ENCODE assay signal across 8 cellular contexts in the genomic region with DNA sequence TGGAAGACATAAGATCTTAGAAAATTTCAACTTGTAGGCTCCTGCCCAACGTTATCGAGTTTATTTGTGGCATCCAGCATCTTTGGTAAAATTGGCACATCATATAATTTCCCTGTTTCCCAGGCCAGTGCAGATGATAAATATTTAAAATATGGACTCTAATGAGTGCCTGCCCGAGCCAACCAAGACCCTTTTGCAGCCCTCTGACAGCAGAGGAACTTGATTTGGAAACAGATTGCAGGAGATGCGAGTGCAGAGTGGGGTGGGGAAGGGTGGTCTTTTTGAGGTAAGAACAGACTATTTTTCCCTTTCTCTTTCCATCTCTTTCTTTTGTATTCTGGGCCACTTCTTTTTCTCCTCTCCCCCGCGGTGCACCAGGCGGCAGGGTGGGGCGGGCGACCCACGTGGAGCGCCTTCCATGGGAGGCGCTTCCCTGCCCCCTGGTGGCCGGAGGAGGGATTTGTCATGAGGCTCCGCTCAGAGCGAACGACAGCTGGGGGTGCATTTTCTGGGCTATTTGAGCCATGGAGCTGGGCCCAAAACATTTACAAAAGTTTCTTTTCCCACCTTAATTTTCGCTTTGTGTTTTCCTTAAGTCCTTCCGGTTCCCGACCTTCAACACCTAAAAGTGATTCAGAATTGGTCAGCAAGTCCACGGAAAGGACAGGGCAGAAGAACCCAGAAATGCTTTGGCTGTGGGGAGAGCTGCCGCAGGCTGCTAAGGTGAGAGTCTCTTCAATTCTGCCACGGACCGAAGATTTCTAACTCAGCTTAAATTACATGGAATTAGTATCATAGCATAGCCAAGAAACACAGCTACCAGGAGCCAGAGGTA. TPM values are rescaled to one million over a fixed set of nuclear protein-coding genes. Genes with fewer than 3 reads are reported as not detected.
A peak's percentile ranks its signal among the peaks of the same experiment; 100 is the strongest.
DNase-seq lines count a peak whose midpoint lies in the region; ATAC-seq, FAIRE-seq and TF ChIP-seq lines count a peak whose summit lies in the region.

No MANE protein-coding gene starts in this region.

- H3K27me3 ChIP-seq in HepG2 (ENCODE audit: control insufficient read depth in 1 of 2, insufficient read depth in 2 of 2, low read length in 2 of 2): no peaks in the 10 kb centered on the region

- TF ChIP-seq CTCF in chondrocyte (IDR thresholded peaks at IDR 0.05) (peak; percentile 100), HepG2 (CRISPR knock-in tag; IDR thresholded peaks at IDR 0.05) (peak; percentile 96)

- CTCF ChIA-PET in activated CD4-positive, alpha-beta T cell treated with anti-CD3 and anti-CD28 coated beads for 36 hours (lab: Charles Lee): interaction anchor here (0.6 to 12.8 kb wide), 28 partner anchors 9 to 1254 kb away, joined by 3 to 171 read pairs (median 6); a partner anchor contains a TSS
- CTCF ChIA-PET in HepG2 (lab: Yijun Ruan, JAX; ENCODE audit: low intra/inter-chr PET ratio, low total read pairs): interaction anchor here (1.0 to 3.5 kb wide), 7 partner anchors 35 to 97 kb away, joined by 3 to 31 read pairs (median 5); no protein-coding TSS in a partner anchor

- POLR2A ChIA-PET in activated CD4-positive, alpha-beta T cell treated with anti-CD3 and anti-CD28 coated beads for 36 hours (lab: Charles Lee): interaction anchor here (0.6 to 1.3 kb wide), 4 partner anchors 29 to 1657 kb away, joined by 3 to 7 read pairs (median 5); a partner anchor contains a TSS
- POLR2A ChIA-PET in HepG2 (lab: Yijun Ruan, JAX): interaction anchor here (1.3 kb wide), 1 partner anchor 35 kb away, joined by 3 read pairs; no protein-coding TSS in a partner anchor

- FAIRE-seq in HepG2 (lab: Jason Lieb, UNC): peak; percentile 71

- H3K36me3 ChIP-seq in HepG2 (replicated peaks in 1 of 2; ENCODE audit: control insufficient read depth in 1 of 2, insufficient read depth in 2 of 2, low read length in 2 of 2): peaks cover 7 to 47% of the 10 kb centered on the region in 2 experiments; a peak in 4 of 5 replicates

- no peaks in the 10 kb centered on the region for H3K9me3 Mint-ChIP-seq in activated CD4-positive, alpha-beta T cell treated with anti-CD3 and anti-CD28 coated beads for 36 hours (ENCODE audit: low read depth)
- no peaks in the 10 kb centered on the region for H3K9me3 Mint-ChIP-seq in chondrocyte (ENCODE audit: low read depth)

- H3K27ac Mint-ChIP-seq in activated CD4-positive, alpha-beta T cell treated with anti-CD3 and anti-CD28 coated beads for 36 hours: peak overlapping the region; percentile 75
- no peak overlapping the region for H3K27ac Mint-ChIP-seq in chondrocyte (ENCODE audit: unreplicated experiment)

- no peaks in the 10 kb centered on the region for H3K27me3 Mint-ChIP-seq in activated CD4-positive, alpha-beta T cell treated with anti-CD3 and anti-CD28 coated beads for 36 hours
- H3K27me3 Mint-ChIP-seq in chondrocyte (ENCODE audit: low read depth): no peaks in the 10 kb centered on the region

- no peak overlapping the region for H3K27ac ChIP-seq in HepG2 (ENCODE audit: extremely low read length, insufficient read depth, low read length)

- DNase-seq in AG08396 (ENCODE audit: low spot score): peak; percentile 89
- peak; percentile 89 for DNase-seq in NCI-H2196 (lab: John Stamatoyannopoulos, UW; ENCODE audit: unreplicated experiment)
- DNase-seq in activated CD4-positive, alpha-beta T cell treated with anti-CD3 and anti-CD28 coated beads for 36 hours: peak; percentile 93
- no peak for DNase-seq in chondrocyte (ENCODE audit: low spot score)
- peak; percentile 62 for DNase-seq in HepG2 (ENCODE audit: low spot score)
- DNase-seq in stimulated activated CD4-positive, alpha-beta T cell treated with anti-CD3 and anti-CD28 coated beads, TNF-alpha, amount 100 ng/mL, for 1 hour (ENCODE audit: low read depth in 3 of 3, low spot score in 1 of 3): peak; percentile 59 to 90 (median 77)

- in situ Hi-C loops in HepG2 (cut with HindIII; ENCODE audit: extremely low pct_ligation_motif_present, low pct_unique_long_range_greater_than_20kb): loop anchor here (5.0 kb wide), 1 partner anchor 37 kb away; no protein-coding TSS in a partner anchor

- no peak for TF ChIP-seq POLR2A in HepG2 (IDR thresholded peaks at IDR 0.05; ENCODE audit: insufficient read depth in 1 of 2, low read depth in 2 of 2, low read length in 2 of 2)

- H2AFZ ChIP-seq in HepG2 (ENCODE audit: low read length): no peak overlapping the region

- 26% methylated on average over 23 of the region's 23 CpGs for WGBS in HepG2 (ENCODE audit: low lambda C conversion rate)

- no peaks in the 10 kb centered on the region for H4K20me1 ChIP-seq in HepG2 (ENCODE audit: insufficient read depth, low read length)

- peaks cover 53% of the 10 kb centered on the region for H3K36me3 Mint-ChIP-seq in activated CD4-positive, alpha-beta T cell treated with anti-CD3 and anti-CD28 coated beads for 36 hours (ENCODE audit: low read depth)
- H3K36me3 Mint-ChIP-seq in chondrocyte (ENCODE audit: low read depth): peaks cover 20% of the 10 kb centered on the region

- ATAC-seq in GM18519 (IDR thresholded peaks at IDR 0.05; ENCODE audit: low FRiP score, unreplicated experiment) (peak; percentile 77), HG03039 (IDR thresholded peaks at IDR 0.05; ENCODE audit: unreplicated experiment) (peak; percentile 91), HepG2 (peak; percentile 100)
- peak; percentile 92 for ATAC-seq in activated CD4-positive, alpha-beta T cell treated with anti-CD3 and anti-CD28 coated beads for 36 hours

- no peak overlapping the region for H3K9ac ChIP-seq in HepG2 (ENCODE audit: insufficient read depth, low read depth, low read length)

- H3K79me2 ChIP-seq in HepG2 (ENCODE audit: insufficient read depth, low read length): no peaks in the 10 kb centered on the region

- peak; percentile 95 for TF ChIP-seq RAD21 in HepG2 (CRISPR knock-in tag; IDR thresholded peaks at IDR 0.05)

- TF ChIP-seq EP300 in HepG2 (IDR thresholded peaks at IDR 0.05; ENCODE audit: low read depth in 2 of 2, low read length in 2 of 2) (no peak), HepG2 (CRISPR knock-in tag; IDR thresholded peaks at IDR 0.05; ENCODE audit: borderline replicate concordance) (no peak)

- intact Hi-C loops in activated CD4-positive, alpha-beta T cell treated with anti-CD3 and anti-CD28 coated beads for 36 hours (cut with DNase I, micrococcal nuclease): loop anchor here (1.0 to 10.0 kb wide), 10 partner anchors 25 to 647 kb away; a partner anchor contains a TSS
- intact Hi-C loops in HepG2 (cut with micrococcal nuclease; ENCODE audit: unreplicated experiment): loop anchor here (1.0 kb wide), 3 partner anchors 41 to 91 kb away; no protein-coding TSS in a partner anchor

- BruUV-seq in HepG2 (replicated peaks; lab: Mats Ljungman, UMichigan): no TSS peak

- H3K4me3 Mint-ChIP-seq in activated CD4-positive, alpha-beta T cell treated with anti-CD3 and anti-CD28 coated beads for 36 hours: peak overlapping the region; percentile 49
- H3K4me3 Mint-ChIP-seq in chondrocyte (ENCODE audit: unreplicated experiment): peak overlapping the region; percentile 24

- no peaks in the 10 kb centered on the region for H3K9me3 ChIP-seq in HepG2 (ENCODE audit: low read length)

- H3K4me1 Mint-ChIP-seq in activated CD4-positive, alpha-beta T cell treated with anti-CD3 and anti-CD28 coated beads for 36 hours: peaks cover 41% of the 10 kb centered on the region
- H3K4me1 Mint-ChIP-seq in chondrocyte (ENCODE audit: low read depth): peaks cover 9% of the 10 kb centered on the region

- 0 out of 6 replicates have a peak overlapping the region, but pooled peaks of 1 of the 3 experiments have one; percentile 8 for H3K4me3 ChIP-seq in HepG2 (replicated peaks in 1 of 3; ENCODE audit: insufficient read depth in 1 of 3, low read depth in 2 of 3, low read length in 3 of 3)

- peaks cover 9% of the 10 kb centered on the region; the same call in 1 of the 2 replicates for H3K4me1 ChIP-seq in HepG2 (ENCODE audit: insufficient read depth, low read length)

- peak overlapping the region; percentile 61 for H3K4me2 ChIP-seq in HepG2 (ENCODE audit: low read depth, low read length)

TF ChIP-seq in HepG2, 621 proteins besides CTCF, POLR2A, EP300 and RAD21 (continues in another document):
- TF ChIP-seq MXI1 (IDR thresholded peaks at IDR 0.05; ENCODE audit: borderline replicate concordance, low read depth, low read length) (peak; percentile 93; the same call in 2 of the 3 replicates), U2AF2 (IDR thresholded peaks at IDR 0.05; ENCODE audit: low read depth, low read length) (peak; percentile 82; the same call in 1 of the 2 replicates)

RNA-seq across cellular contexts. Expression of a gene that starts 32.7 kb away (rescaled TPM):
- 10 to 100 TPM; 40.6 to 42.9 TPM for total RNA-seq in activated CD4-positive, alpha-beta T cell treated with anti-CD3 and anti-CD28 coated beads for 36 hours
- total RNA-seq in chondrocyte (16.2 to 20.5 TPM (median 17.5 TPM) in 3 replicates), HepG2 (2016; rRNA removed; fragmentation: Illumina TruSeq; extraction: Trizol) (6.6 and 9.7 TPM in 2 replicates)
- total RNA-seq in HepG2 (2016; cell fraction: cytosol; rRNA removed; fragmentation: Illumina TruSeq; extraction: Trizol; ENCODE audit: low read depth): 7.3 TPM in 2 replicates
- 6.5 and 9.8 TPM in 2 replicates for total RNA-seq in HepG2 (2016; cell fraction: insoluble cytoplasmic fraction; rRNA removed; fragmentation: Illumina TruSeq; extraction: Trizol)
- total RNA-seq in HepG2 (2016; cell fraction: membrane; rRNA removed; fragmentation: Illumina TruSeq; extraction: Trizol): 2.9 and 3.2 TPM in 2 replicates
- total RNA-seq in HepG2 (2016; cell fraction: nucleus; rRNA removed; fragmentation: Illumina TruSeq; extraction: Trizol): 12.8 and 16.9 TPM in 2 replicates
- polyA plus RNA-seq in HepG2 (2011; rRNA removed): 19.4 and 23.4 TPM in 2 replicates
- polyA plus RNA-seq in HepG2 (2011; cell fraction: cytosol; rRNA removed): 8.3 and 10.4 TPM in 2 replicates
- polyA plus RNA-seq in HepG2 (2011; cell fraction: nucleus; rRNA removed): 25.2 and 33.5 TPM in 2 replicates
- polyA plus RNA-seq in HepG2 (2012): 11.7 and 14.4 TPM in 2 replicates
- 0.68 and 1.0 TPM in 2 replicates for polyA plus RNA-seq in HepG2 (2016; cell fraction: cytosol; fragmentation: Illumina TruSeq; extraction: Trizol; ENCODE audit: low read depth)
- polyA plus RNA-seq in HepG2 (2016; cell fraction: insoluble cytoplasmic fraction; fragmentation: Illumina TruSeq; extraction: Trizol; ENCODE audit: low read depth): 5.6 and 6.7 TPM in 2 replicates
- polyA plus RNA-seq in HepG2 (2016; cell fraction: membrane; fragmentation: Illumina TruSeq; extraction: Trizol; ENCODE audit: low read depth): 1.1 and 1.5 TPM in 2 replicates
- polyA plus RNA-seq in HepG2 (2016; cell fraction: nucleus; fragmentation: Illumina TruSeq; extraction: Trizol; ENCODE audit: insufficient read depth, low read depth): 28.2 and 32.3 TPM in 2 replicates
- 10.2 and 31.2 TPM in 2 replicates for polyA minus RNA-seq in HepG2 (2011; rRNA and poly(A)+ RNA removed; ENCODE audit: low replicate concordance)
- 5.0 and 9.9 TPM in 2 replicates for polyA minus RNA-seq in HepG2 (2011; cell fraction: cytosol; rRNA and poly(A)+ RNA removed)
- polyA minus RNA-seq in HepG2 (2011; cell fraction: nucleus; rRNA and poly(A)+ RNA removed): 33.9 and 53.5 TPM in 2 replicates
